In genomic region chr3:192894676-192895075, GRCh38 we compare ENCODE assay signal across 21 cellular contexts. TPM values are rescaled to one million over a fixed set of nuclear protein-coding genes. Genes with fewer than 3 reads are reported as not detected.
DNase-seq lines count a peak whose midpoint lies in the region; ATAC-seq and TF ChIP-seq lines count a peak whose summit lies in the region.
"Had no signal": no experiment of that assay in that cellular context is flagged by ENCODE, and none has a peak within 500 bp of the region (broad histone marks: within the 10 kb centered on the region; RNA-seq: fewer than 3 reads in every experiment).

No MANE protein-coding gene starts in this region.

- H3K4me3 Mint-ChIP-seq in activated CD4-positive, alpha-beta memory T cell treated with anti-CD3 and anti-CD28 coated beads, Interleukin-2, amount 10 ng/mL, durations not matched to agents 7 days and 5 days = no peak overlapping the region
- H3K4me3 Mint-ChIP-seq in activated CD4-positive, alpha-beta memory T cell treated with anti-CD3 and anti-CD28 coated beads for 36 hours = no peak overlapping the region
- peak overlapping the region in 1 of 7 donors; percentile 46 for H3K4me3 Mint-ChIP-seq in CD8-positive, alpha-beta memory T cell
- H3K4me3 Mint-ChIP-seq in WTC11 = no peak overlapping the region
- no peak overlapping the region for H3K4me3 Mint-ChIP-seq in mesothelial cell of epicardium
- H3K4me3 Mint-ChIP-seq: H9 had no signal

- peaks cover 95% of the 10 kb centered on the region for H3K4me1 Mint-ChIP-seq in activated CD4-positive, alpha-beta memory T cell treated with anti-CD3 and anti-CD28 coated beads, Interleukin-2, amount 10 ng/mL, durations not matched to agents 7 days and 5 days
- H3K4me1 Mint-ChIP-seq in activated CD4-positive, alpha-beta memory T cell treated with anti-CD3 and anti-CD28 coated beads for 36 hours (ENCODE audit: low read depth) = peaks cover 85% of the 10 kb centered on the region
- H3K4me1 Mint-ChIP-seq in CD8-positive, alpha-beta memory T cell = peaks cover 12 to 36% (median 12%) of the 10 kb centered on the region in 3 donors
- H3K4me1 Mint-ChIP-seq in WTC11 = peaks cover 81% of the 10 kb centered on the region
- peaks cover 48% of the 10 kb centered on the region for H3K4me1 Mint-ChIP-seq in mesothelial cell of epicardium

- TF ChIP-seq CTCF in WTC11 (IDR thresholded peaks at IDR 0.05) = no peak
- no peak for TF ChIP-seq CTCF in mesothelial cell of epicardium (IDR thresholded peaks at IDR 0.05; ENCODE audit: unreplicated experiment)
- TF ChIP-seq CTCF in Peyer's patch (IDR thresholded peaks at IDR 0.05) = no peak

- H3K4me1 ChIP-seq in CD8-positive, alpha-beta memory T cell (ENCODE audit: insufficient read depth, low read length) = peaks cover 30% of the 10 kb centered on the region
- peaks cover 0 to 17% (median 0%) of the 10 kb centered on the region in 4 donors for H3K4me1 ChIP-seq in Peyer's patch
- H3K4me1 ChIP-seq: BE2C had no signal

- POLR2A ChIA-PET in activated CD4-positive, alpha-beta memory T cell treated with anti-CD3 and anti-CD28 coated beads, Interleukin-2, amount 10 ng/mL, durations not matched to agents 7 days and 5 days (lab: Charles Lee) = interaction anchor here (3.6 to 15.3 kb wide), 4 partner anchors 8 to 77 kb away, joined by 18 to 299 read pairs (median 30); partner anchors contain the start of gene MB21D2
- POLR2A ChIA-PET in activated CD4-positive, alpha-beta memory T cell treated with anti-CD3 and anti-CD28 coated beads for 36 hours (lab: Charles Lee) = interaction anchor here (1.5 to 1.7 kb wide), 2 partner anchors 67 to 77 kb away, joined by 5 to 7 read pairs; no protein-coding TSS in a partner anchor
- POLR2A ChIA-PET in CD8-positive, alpha-beta memory T cell (lab: Charles Lee) = no interaction called here
- POLR2A ChIA-PET in WTC11 (lab: Charles Lee) = interaction anchor here (1.1 kb wide), 1 partner anchor 23 kb away, joined by 3 read pairs; the partner anchor contains the start of gene MB21D2

- no peak overlapping the region for H3K4me3 ChIP-seq in CD8-positive, alpha-beta memory T cell (ENCODE audit: low read length)
- H3K4me3 ChIP-seq in Peyer's patch = no peak overlapping the region
- H3K4me3 ChIP-seq: lower lobe of right lung, upper lobe of right lung had no signal

- H3K36me3 Mint-ChIP-seq in activated CD4-positive, alpha-beta memory T cell treated with anti-CD3 and anti-CD28 coated beads, Interleukin-2, amount 10 ng/mL, durations not matched to agents 7 days and 5 days (ENCODE audit: low read depth) = peaks cover 55% of the 10 kb centered on the region
- peaks cover 5% of the 10 kb centered on the region for H3K36me3 Mint-ChIP-seq in activated CD4-positive, alpha-beta memory T cell treated with anti-CD3 and anti-CD28 coated beads for 36 hours
- peaks cover 0 to 3% (median 0%) of the 10 kb centered on the region in 3 donors for H3K36me3 Mint-ChIP-seq in CD8-positive, alpha-beta memory T cell
- peaks cover 3% of the 10 kb centered on the region for H3K36me3 Mint-ChIP-seq in WTC11
- peaks cover 2% of the 10 kb centered on the region for H3K36me3 Mint-ChIP-seq in mesothelial cell of epicardium

- no peaks in the 10 kb centered on the region for H3K27me3 ChIP-seq in CD8-positive, alpha-beta memory T cell (ENCODE audit: insufficient read depth, low read length, poor library complexity, severe bottlenecking)
- no peaks in the 10 kb centered on the region for H3K27me3 ChIP-seq in Peyer's patch
- H3K27me3 ChIP-seq: BE2C, upper lobe of right lung had no signal

- H3K27me3 Mint-ChIP-seq in activated CD4-positive, alpha-beta memory T cell treated with anti-CD3 and anti-CD28 coated beads, Interleukin-2, amount 10 ng/mL, durations not matched to agents 7 days and 5 days = peaks cover 2% of the 10 kb centered on the region
- peaks cover 9% of the 10 kb centered on the region for H3K27me3 Mint-ChIP-seq in activated CD4-positive, alpha-beta memory T cell treated with anti-CD3 and anti-CD28 coated beads for 36 hours
- peaks cover 0 to 8% of the 10 kb centered on the region in 2 donors for H3K27me3 Mint-ChIP-seq in CD8-positive, alpha-beta memory T cell
- H3K27me3 Mint-ChIP-seq in WTC11 (ENCODE audit: low read depth) (no peaks in the 10 kb centered on the region), mesothelial cell of epicardium (ENCODE audit: low read depth) (no peaks in the 10 kb centered on the region)

- no peak for ATAC-seq in WTC11
- ATAC-seq: lower lobe of right lung, Panc1, sciatic nerve, upper lobe of right lung had no signal

- no peaks in the 10 kb centered on the region for H3K9me3 ChIP-seq in CD8-positive, alpha-beta memory T cell (ENCODE audit: low read length)
- no peaks in the 10 kb centered on the region for H3K9me3 ChIP-seq in Peyer's patch
- H3K9me3 ChIP-seq: BE2C, lower lobe of right lung, upper lobe of right lung had no signal

- intact Hi-C loops in activated CD4-positive, alpha-beta memory T cell treated with anti-CD3 and anti-CD28 coated beads for 36 hours (cut with micrococcal nuclease) = loop anchor here (5.0 to 10.0 kb wide), 3 partner anchors 698 to 1240 kb away; partner anchors contain the start of genes HES1 and OPA1

- H3K9me3 Mint-ChIP-seq in activated CD4-positive, alpha-beta memory T cell treated with anti-CD3 and anti-CD28 coated beads, Interleukin-2, amount 10 ng/mL, durations not matched to agents 7 days and 5 days = peaks cover 5% of the 10 kb centered on the region
- no peaks in the 10 kb centered on the region for H3K9me3 Mint-ChIP-seq in activated CD4-positive, alpha-beta memory T cell treated with anti-CD3 and anti-CD28 coated beads for 36 hours
- H3K9me3 Mint-ChIP-seq in CD8-positive, alpha-beta memory T cell = peaks cover 0 to 8% (median 5%) of the 10 kb centered on the region in 5 donors
- no peaks in the 10 kb centered on the region for H3K9me3 Mint-ChIP-seq in WTC11
- no peaks in the 10 kb centered on the region for H3K9me3 Mint-ChIP-seq in mesothelial cell of epicardium
- H3K9me3 Mint-ChIP-seq: H9 had no signal

- CTCF ChIA-PET in activated CD4-positive, alpha-beta memory T cell treated with anti-CD3 and anti-CD28 coated beads, Interleukin-2, amount 10 ng/mL, durations not matched to agents 7 days and 5 days (lab: Charles Lee) = interaction anchor here (2.5 to 4.0 kb wide), 2 partner anchors 20 to 24 kb away, joined by 6 to 20 read pairs; partner anchors contain the start of gene MB21D2
- CTCF ChIA-PET in activated CD4-positive, alpha-beta memory T cell treated with anti-CD3 and anti-CD28 coated beads for 36 hours (lab: Charles Lee) = interaction anchor here (1.3 kb wide), 1 partner anchor 23 kb away, joined by 4 read pairs; the partner anchor contains the start of gene MB21D2
- CTCF ChIA-PET in CD8-positive, alpha-beta memory T cell (lab: Charles Lee) = no interaction called here
- CTCF ChIA-PET in WTC11 (lab: Charles Lee) = no interaction called here

- no peak overlapping the region for H3K27ac ChIP-seq in CD8-positive, alpha-beta memory T cell (ENCODE audit: low read depth, low read length)
- no peak overlapping the region for H3K27ac ChIP-seq in Peyer's patch
- H3K27ac ChIP-seq: lower lobe of right lung had no signal

- no peak for TF ChIP-seq POLR2A in Peyer's patch (IDR thresholded peaks at IDR 0.05)

- H3K27ac Mint-ChIP-seq in activated CD4-positive, alpha-beta memory T cell treated with anti-CD3 and anti-CD28 coated beads, Interleukin-2, amount 10 ng/mL, durations not matched to agents 7 days and 5 days = peak overlapping the region; percentile 96
- no peak overlapping the region for H3K27ac Mint-ChIP-seq in activated CD4-positive, alpha-beta memory T cell treated with anti-CD3 and anti-CD28 coated beads for 36 hours
- peak overlapping the region in 5 of 8 donors; percentile 19 to 88 (median 38) for H3K27ac Mint-ChIP-seq in CD8-positive, alpha-beta memory T cell
- H3K27ac Mint-ChIP-seq in WTC11 (peak overlapping the region; percentile 86), mesothelial cell of epicardium (peak overlapping the region; percentile 9)

- H3K36me3 ChIP-seq in CD8-positive, alpha-beta memory T cell (ENCODE audit: insufficient read depth, low read length) = no peaks in the 10 kb centered on the region
- H3K36me3 ChIP-seq in Peyer's patch = no peaks in the 10 kb centered on the region
- H3K36me3 ChIP-seq: BE2C, lower lobe of right lung, upper lobe of right lung had no signal

- no peak for DNase-seq in activated CD4-positive, alpha-beta memory T cell treated with anti-CD3 and anti-CD28 coated beads, Interleukin-2, amount 10 ng/mL, durations not matched to agents 7 days and 5 days
- no peak for DNase-seq in activated CD4-positive, alpha-beta memory T cell treated with anti-CD3 and anti-CD28 coated beads for 36 hours
- DNase-seq in CD8-positive, alpha-beta memory T cell = no peak
- DNase-seq in WTC11 (ENCODE audit: low spot score) (no peak), mesothelial cell of epicardium (ENCODE audit: low spot score in 2 of 2, unreplicated experiment in 2 of 2) (no peak), SHP77 treated with DMSO at 0.1 percent for 48 hours (lab: John Stamatoyannopoulos, UW) (no peak), NCI-H1417 (lab: John Stamatoyannopoulos, UW) (no peak), Peyer's patch (no peak)
- DNase-seq: activated naive CD4-positive, alpha-beta T cell treated with anti-CD3 and anti-CD28 coated beads, Interleukin-2, amount 50 U/mL, for 16 hours; BE2C; H9; Karpas-422; kidney; lower lobe of right lung; NCI-H1694; NCI-H2171; NCI-H510A treated with DMSO at 0.1 percent for 48 hours; NK-92 treated with Interleukin-12 subunit alpha and Interleukin-12 subunit beta, amount 100 ng/mL, for 24 hours; upper lobe of right lung had no signal

TF ChIP-seq in WTC11, 78 proteins besides CTCF, POLR2A, EP300 and RAD21 (continues in another document):
- TF ChIP-seq GABPB1 (CRISPR knock-in tag; IDR thresholded peaks at IDR 0.05) (no peak), ELF4 (CRISPR knock-in tag; IDR thresholded peaks at IDR 0.05; ENCODE audit: low read depth) (no peak), IRF2 (CRISPR knock-in tag; IDR thresholded peaks at IDR 0.05; ENCODE audit: borderline replicate concordance, low read depth) (no peak), ZNF317 (CRISPR knock-in tag; IDR thresholded peaks at IDR 0.05; ENCODE audit: borderline replicate concordance, low read depth) (no peak), ZNF121 (CRISPR knock-in tag; IDR thresholded peaks at IDR 0.05) (no peak)

RNA-seq across cellular contexts. Expression of gene MB21D2, which starts 23.0 kb away (rescaled TPM):
- total RNA-seq in activated CD4-positive, alpha-beta memory T cell treated with anti-CD3 and anti-CD28 coated beads, Interleukin-2, amount 10 ng/mL, durations not matched to agents 7 days and 5 days = 10 to 100 TPM; 19.8 to 21.0 TPM
- total RNA-seq in activated CD4-positive, alpha-beta memory T cell treated with anti-CD3 and anti-CD28 coated beads for 36 hours = 1 to 10 TPM; 8.7 to 9.1 TPM
- 1 to 10 TPM; 1.1 TPM for total RNA-seq in CD8-positive, alpha-beta memory T cell
- 0.17 TPM for polyA plus RNA-seq in CD8-positive, alpha-beta memory T cell
- total RNA-seq in WTC11 (2021) (14.0 to 19.7 TPM (median 15.5 TPM) in 3 replicates), mesothelial cell of epicardium (8.5 to 9.4 TPM (median 9.1 TPM) in 3 replicates), Peyer's patch (10 to 100 TPM in 2 of 4 donors, 1 to 10 TPM in 2; 6.6 to 16.6 (median 13.0) TPM)

Comparison
In these comparisons a context has a peak if more than half of its experiments do, and no peak if none do; other contexts are left out.
1. CTCF ChIA-PET loops: an anchor here in activated CD4-positive, alpha-beta memory T cell treated with anti-CD3 and anti-CD28 coated beads, Interleukin-2, amount 10 ng/mL, durations not matched to agents 7 days and 5 days (2.5 to 4.0 kb wide) and activated CD4-positive, alpha-beta memory T cell treated with anti-CD3 and anti-CD28 coated beads for 36 hours (1.3 kb wide); none called in CD8-positive, alpha-beta memory T cell and WTC11.